22 cellular contexts compared by ENCODE assay signal in genomic region chr3:143472731-143473523, GRCh38.
"Had no signal": no experiment of that assay in that cellular context is flagged by ENCODE, and none has a peak within 500 bp of the region (broad histone marks: within the 10 kb centered on the region; RNA-seq: fewer than 3 reads in every experiment).

No MANE protein-coding gene starts in this region.

- H3K27me3 ChIP-seq: brain microvascular endothelial cell, Peyer's patch had no signal

- H3K4me1 ChIP-seq: Peyer's patch had no signal

- H3K27ac ChIP-seq: brain microvascular endothelial cell, Peyer's patch, RWPE1 had no signal

- DNase-seq: activated CD4-positive, alpha-beta T cell treated with anti-CD3 and anti-CD28 coated beads, Interleukin-2, amount 10 ng/mL, durations not matched to agents 24 days and 14 days; activated CD4-positive, alpha-beta T cell treated with anti-CD3 and anti-CD28 coated beads, Interleukin-2, amount 50 U/mL, for 48 hours; activated CD4-positive, CD25-positive, alpha-beta regulatory T cell treated with anti-CD3 and anti-CD28 coated beads, Interleukin-2, amount 50 U/mL, for 72 hours; activated CD8-positive, alpha-beta memory T cell treated with anti-CD3 and anti-CD28 coated beads for 24 hours; activated gamma-delta T cell; activated naive CD4-positive, alpha-beta T cell treated with anti-CD3 and anti-CD28 coated beads, Interleukin-2, amount 10 ng/mL, durations not matched to agents 7 days and 5 days; activated naive CD8-positive, alpha-beta T cell treated with anti-CD3 and anti-CD28 coated beads for 36 hours; activated T-cell treated with anti-CD3 and anti-CD28 coated beads for 4 hours; activated T-cell treated with anti-CD3 and anti-CD28 coated beads, Interleukin-2, amount 50 U/mL, for 48 hours; brain microvascular endothelial cell; cerebellar nuclear complex; MM.1S; NCI-H1105; NCI-H1436; NCI-H1694 treated with DMSO at 0.1 percent for 48 hours; NCI-H2029 treated with DMSO at 0.1 percent for 48 hours; NCI-H524; Peyer's patch; SHP77 treated with DMSO at 0.1 percent for 48 hours had no signal

- ATAC-seq: activated T-helper 17 cell treated with anti-CD3 and anti-CD28 coated beads, Interleukin-2, amount 50 U/mL, for 72 hours; WTC11 had no signal

- H3K4me3 ChIP-seq: Peyer's patch had no signal

- H3K9me3 ChIP-seq: Peyer's patch had no signal

- H3K36me3 ChIP-seq: brain microvascular endothelial cell, Peyer's patch had no signal
